Comparison of ENCODE assay signal across 33 cellular contexts in genomic region chr11:110828086-110828485, GRCh38.
"Had no signal": no experiment of that assay in that cellular context is flagged by ENCODE, and none has a peak within 500 bp of the region (broad histone marks: within the 10 kb centered on the region; RNA-seq: fewer than 3 reads in every experiment).

No MANE protein-coding gene starts in this region.

- H3K9me3 ChIP-seq: breast epithelium, colonic mucosa, gastroesophageal sphincter, heart right ventricle had no signal

- H3K4me1 ChIP-seq: breast epithelium, colonic mucosa, heart right ventricle had no signal

- H2AFZ ChIP-seq: hepatocyte had no signal

- H3K27ac Mint-ChIP-seq: activated CD4-positive, alpha-beta memory T cell treated with anti-CD3 and anti-CD28 coated beads for 36 hours; activated CD4-positive, alpha-beta T cell treated with anti-CD3 and anti-CD28 coated beads for 36 hours; activated CD4-positive, alpha-beta T cell treated with anti-CD3 and anti-CD28 coated beads, Interleukin-2, amount 10 ng/mL, durations not matched to agents 24 days and 14 days; activated CD8-positive, alpha-beta memory T cell treated with anti-CD3 and anti-CD28 coated beads, Interleukin-2, amount 10 ng/mL, durations not matched to agents 7 days and 5 days; activated CD8-positive, alpha-beta T cell treated with anti-CD3 and anti-CD28 coated beads, Interleukin-2, amount 10 ng/mL, durations not matched to agents 7 days and 5 days; activated naive CD4-positive, alpha-beta T cell treated with anti-CD3 and anti-CD28 coated beads for 36 hours; activated naive CD4-positive, alpha-beta T cell treated with anti-CD3 and anti-CD28 coated beads, Interleukin-2, amount 50 U/mL, for 72 hours; activated naive CD8-positive, alpha-beta T cell treated with anti-CD3 and anti-CD28 coated beads, Interleukin-2, amount 10 ng/mL, durations not matched to agents 7 days and 5 days; activated T-helper 1 cell treated with anti-CD3 and anti-CD28 coated beads, Interleukin-12 subunit alpha, Interleukin-12 subunit beta, Interleukin-2, Interleukin-4 antibody, amounts not matched to agents 30 ng/mL and 10 ng/mL and 1 ng/mL, durations not matched to agents 14 hours and 24 hours and 36 hours; activated T-helper 2 cell treated with anti-CD3 and anti-CD28 coated beads, Interferon-gamma antibody, Interleukin-2, Interleukin-4, amounts not matched to agents 10 μg/mL and 5 μg/mL and 100 μg/mL, durations not matched to agents 14 hours and 24 hours and 36 hours; brain had no signal

- H3K27me3 ChIP-seq: breast epithelium, cardiac muscle cell, colonic mucosa, gastroesophageal sphincter, hepatocyte had no signal

- H3K79me2 ChIP-seq: hepatocyte had no signal

- H3K4me2 ChIP-seq: hepatocyte had no signal

- H3K27ac ChIP-seq: breast epithelium, cardiac muscle cell, colonic mucosa, gastroesophageal sphincter, heart right ventricle, hepatocyte had no signal

- H3K4me3 Mint-ChIP-seq: activated CD4-positive, alpha-beta memory T cell treated with anti-CD3 and anti-CD28 coated beads for 36 hours; activated CD4-positive, alpha-beta T cell treated with anti-CD3 and anti-CD28 coated beads for 36 hours; activated CD4-positive, alpha-beta T cell treated with anti-CD3 and anti-CD28 coated beads, Interleukin-2, amount 10 ng/mL, durations not matched to agents 24 days and 14 days; activated CD8-positive, alpha-beta memory T cell treated with anti-CD3 and anti-CD28 coated beads, Interleukin-2, amount 10 ng/mL, durations not matched to agents 7 days and 5 days; activated CD8-positive, alpha-beta T cell treated with anti-CD3 and anti-CD28 coated beads, Interleukin-2, amount 10 ng/mL, durations not matched to agents 7 days and 5 days; activated naive CD4-positive, alpha-beta T cell treated with anti-CD3 and anti-CD28 coated beads for 36 hours; activated naive CD8-positive, alpha-beta T cell treated with anti-CD3 and anti-CD28 coated beads, Interleukin-2, amount 10 ng/mL, durations not matched to agents 7 days and 5 days; activated T-helper 1 cell treated with anti-CD3 and anti-CD28 coated beads, Interleukin-12 subunit alpha, Interleukin-12 subunit beta, Interleukin-2, Interleukin-4 antibody, amounts not matched to agents 30 ng/mL and 10 ng/mL and 1 ng/mL, durations not matched to agents 14 hours and 24 hours and 36 hours; brain had no signal

- ATAC-seq: activated CD4-positive, alpha-beta T cell treated with anti-CD3 and anti-CD28 coated beads for 36 hours; activated CD8-positive, alpha-beta memory T cell treated with anti-CD3 and anti-CD28 coated beads, Interleukin-2, amount 10 ng/mL, durations not matched to agents 7 days and 5 days; activated CD8-positive, alpha-beta T cell treated with anti-CD3 and anti-CD28 coated beads, Interleukin-2, amount 10 ng/mL, durations not matched to agents 7 days and 5 days; activated naive CD4-positive, alpha-beta T cell treated with anti-CD3 and anti-CD28 coated beads, Interleukin-2, amount 50 U/mL, for 72 hours; esophagus mucosa; gastroesophageal sphincter; heart right ventricle had no signal

- H3K36me3 Mint-ChIP-seq: activated CD4-positive, alpha-beta memory T cell treated with anti-CD3 and anti-CD28 coated beads for 36 hours; activated CD8-positive, alpha-beta memory T cell treated with anti-CD3 and anti-CD28 coated beads, Interleukin-2, amount 10 ng/mL, durations not matched to agents 7 days and 5 days; activated naive CD4-positive, alpha-beta T cell treated with anti-CD3 and anti-CD28 coated beads, Interleukin-2, amount 50 U/mL, for 72 hours; activated naive CD8-positive, alpha-beta T cell treated with anti-CD3 and anti-CD28 coated beads, Interleukin-2, amount 10 ng/mL, durations not matched to agents 7 days and 5 days; brain had no signal

- DNase-seq: activated CD4-positive, alpha-beta memory T cell treated with anti-CD3 and anti-CD28 coated beads for 36 hours; activated CD4-positive, alpha-beta T cell treated with anti-CD3 and anti-CD28 coated beads for 36 hours; activated CD4-positive, alpha-beta T cell treated with anti-CD3 and anti-CD28 coated beads, Interleukin-2, amount 10 ng/mL, durations not matched to agents 24 days and 14 days; activated CD4-positive, CD25-positive, alpha-beta regulatory T cell; activated CD4-positive, CD25-positive, alpha-beta regulatory T cell treated with anti-CD3 and anti-CD28 coated beads, Interleukin-2, amount 50 U/mL, for 72 hours; activated CD8-positive, alpha-beta memory T cell treated with anti-CD3 and anti-CD28 coated beads, Interleukin-2, amount 10 ng/mL, durations not matched to agents 7 days and 5 days; activated CD8-positive, alpha-beta memory T cell treated with anti-CD3 and anti-CD28 coated beads, Interleukin-2, amount 50 U/mL, for 4 hours; activated CD8-positive, alpha-beta T cell treated with anti-CD3 and anti-CD28 coated beads, Interleukin-2, amount 10 ng/mL, durations not matched to agents 7 days and 5 days; activated effector memory CD4-positive, alpha-beta T cell treated with anti-CD3 and anti-CD28 coated beads, Interleukin-2, amount 50 U/mL, for 16 hours; activated naive CD4-positive, alpha-beta T cell treated with anti-CD3 and anti-CD28 coated beads for 36 hours; activated naive CD8-positive, alpha-beta T cell treated with anti-CD3 and anti-CD28 coated beads, Interleukin-2, amount 10 ng/mL, durations not matched to agents 7 days and 5 days; activated T-cell treated with anti-CD3 and anti-CD28 coated beads, Interleukin-2, amount 50 U/mL, for 1 hour; activated T-cell treated with anti-CD3 and anti-CD28 coated beads, Interleukin-2, amount 50 U/mL, for 48 hours; amniotic stem cell; anterior cingulate cortex; central memory CD4-positive, alpha-beta T cell; cerebellar nuclear complex; colonic mucosa; effector CD8-positive, alpha-beta T cell; foreskin melanocyte; heart right ventricle; T-helper 2 cell had no signal

- H3K9me3 Mint-ChIP-seq: activated CD4-positive, alpha-beta memory T cell treated with anti-CD3 and anti-CD28 coated beads for 36 hours; activated naive CD4-positive, alpha-beta T cell treated with anti-CD3 and anti-CD28 coated beads for 36 hours; activated naive CD8-positive, alpha-beta T cell treated with anti-CD3 and anti-CD28 coated beads, Interleukin-2, amount 10 ng/mL, durations not matched to agents 7 days and 5 days; activated T-helper 1 cell treated with anti-CD3 and anti-CD28 coated beads, Interleukin-12 subunit alpha, Interleukin-12 subunit beta, Interleukin-2, Interleukin-4 antibody, amounts not matched to agents 30 ng/mL and 10 ng/mL and 1 ng/mL, durations not matched to agents 14 hours and 24 hours and 36 hours; activated T-helper 2 cell treated with anti-CD3 and anti-CD28 coated beads, Interferon-gamma antibody, Interleukin-2, Interleukin-4, amounts not matched to agents 10 μg/mL and 5 μg/mL and 100 μg/mL, durations not matched to agents 14 hours and 24 hours and 36 hours; brain had no signal

- H3K4me3 ChIP-seq: breast epithelium, cardiac muscle cell, colonic mucosa, gastroesophageal sphincter, heart right ventricle, hepatocyte had no signal

- H3K36me3 ChIP-seq: breast epithelium, cardiac muscle cell, colonic mucosa, gastroesophageal sphincter, heart right ventricle had no signal

- H3K4me1 Mint-ChIP-seq: activated CD8-positive, alpha-beta memory T cell treated with anti-CD3 and anti-CD28 coated beads, Interleukin-2, amount 10 ng/mL, durations not matched to agents 7 days and 5 days; activated naive CD8-positive, alpha-beta T cell treated with anti-CD3 and anti-CD28 coated beads, Interleukin-2, amount 10 ng/mL, durations not matched to agents 7 days and 5 days had no signal

- FAIRE-seq: endometrium, endothelial cell of umbilical vein had no signal

- H3K27me3 Mint-ChIP-seq: activated CD4-positive, alpha-beta T cell treated with anti-CD3 and anti-CD28 coated beads, Interleukin-2, amount 10 ng/mL, durations not matched to agents 24 days and 14 days; activated naive CD8-positive, alpha-beta T cell treated with anti-CD3 and anti-CD28 coated beads, Interleukin-2, amount 10 ng/mL, durations not matched to agents 7 days and 5 days had no signal
